Comparison of ENCODE assay signal across 2 cellular contexts in genomic region chr9:94591876-94592275, GRCh38.
TF ChIP-seq lines count a peak whose summit lies in the region.

No MANE protein-coding gene starts in this region.

TF ChIP-seq in H1, 55 proteins besides CTCF, POLR2A, EP300 and RAD21:
- no peak for TF ChIP-seq ATF3 (IDR thresholded peaks at IDR 0.05; ENCODE audit: insufficient read depth, low read depth, low read length)
- no peak for TF ChIP-seq FOSL1 (IDR thresholded peaks at IDR 0.05; ENCODE audit: insufficient read depth, low read depth, low read length)
- no peak for TF ChIP-seq CHD2 (IDR thresholded peaks at IDR 0.05; ENCODE audit: low read length)
- no peak for TF ChIP-seq CBX5 (IDR thresholded peaks at IDR 0.05; ENCODE audit: low read depth, low read length)
- no peak for TF ChIP-seq SP1 (IDR thresholded peaks at IDR 0.05; ENCODE audit: low read depth, low read length)
- no peak for TF ChIP-seq CEBPB (IDR thresholded peaks at IDR 0.05; ENCODE audit: low read depth, low read length)
TF ChIP-seq in H1: peak in this region for 0.

TF ChIP-seq in WTC11, 78 proteins besides CTCF, POLR2A, EP300 and RAD21:
- TF ChIP-seq, protein P1, sequence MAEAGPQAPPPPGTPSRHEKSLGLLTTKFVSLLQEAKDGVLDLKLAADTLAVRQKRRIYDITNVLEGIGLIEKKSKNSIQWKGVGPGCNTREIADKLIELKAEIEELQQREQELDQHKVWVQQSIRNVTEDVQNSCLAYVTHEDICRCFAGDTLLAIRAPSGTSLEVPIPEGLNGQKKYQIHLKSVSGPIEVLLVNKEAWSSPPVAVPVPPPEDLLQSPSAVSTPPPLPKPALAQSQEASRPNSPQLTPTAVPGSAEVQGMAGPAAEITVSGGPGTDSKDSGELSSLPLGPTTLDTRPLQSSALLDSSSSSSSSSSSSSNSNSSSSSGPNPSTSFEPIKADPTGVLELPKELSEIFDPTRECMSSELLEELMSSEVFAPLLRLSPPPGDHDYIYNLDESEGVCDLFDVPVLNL (CRISPR knock-in tag; IDR thresholded peaks at IDR 0.05; ENCODE audit: borderline replicate concordance, low read depth): no peak
- TF ChIP-seq, protein P2, sequence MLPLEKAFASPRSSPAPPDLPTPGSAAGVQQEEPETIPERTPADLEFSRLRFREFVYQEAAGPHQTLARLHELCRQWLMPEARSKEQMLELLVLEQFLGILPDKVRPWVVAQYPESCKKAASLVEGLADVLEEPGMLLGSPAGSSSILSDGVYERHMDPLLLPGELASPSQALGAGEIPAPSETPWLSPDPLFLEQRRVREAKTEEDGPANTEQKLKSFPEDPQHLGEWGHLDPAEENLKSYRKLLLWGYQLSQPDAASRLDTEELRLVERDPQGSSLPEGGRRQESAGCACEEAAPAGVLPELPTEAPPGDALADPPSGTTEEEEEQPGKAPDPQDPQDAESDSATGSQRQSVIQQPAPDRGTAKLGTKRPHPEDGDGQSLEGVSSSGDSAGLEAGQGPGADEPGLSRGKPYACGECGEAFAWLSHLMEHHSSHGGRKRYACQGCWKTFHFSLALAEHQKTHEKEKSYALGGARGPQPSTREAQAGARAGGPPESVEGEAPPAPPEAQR (CRISPR knock-in tag; IDR thresholded peaks at IDR 0.05): no peak
- TF ChIP-seq NR1H2 (CRISPR knock-in tag; IDR thresholded peaks at IDR 0.05) (no peak), ZNF425 (CRISPR knock-in tag; conservative IDR thresholded peaks at IDR 0.05) (no peak)
